9 cellular contexts compared by ENCODE assay signal in the genomic region with DNA sequence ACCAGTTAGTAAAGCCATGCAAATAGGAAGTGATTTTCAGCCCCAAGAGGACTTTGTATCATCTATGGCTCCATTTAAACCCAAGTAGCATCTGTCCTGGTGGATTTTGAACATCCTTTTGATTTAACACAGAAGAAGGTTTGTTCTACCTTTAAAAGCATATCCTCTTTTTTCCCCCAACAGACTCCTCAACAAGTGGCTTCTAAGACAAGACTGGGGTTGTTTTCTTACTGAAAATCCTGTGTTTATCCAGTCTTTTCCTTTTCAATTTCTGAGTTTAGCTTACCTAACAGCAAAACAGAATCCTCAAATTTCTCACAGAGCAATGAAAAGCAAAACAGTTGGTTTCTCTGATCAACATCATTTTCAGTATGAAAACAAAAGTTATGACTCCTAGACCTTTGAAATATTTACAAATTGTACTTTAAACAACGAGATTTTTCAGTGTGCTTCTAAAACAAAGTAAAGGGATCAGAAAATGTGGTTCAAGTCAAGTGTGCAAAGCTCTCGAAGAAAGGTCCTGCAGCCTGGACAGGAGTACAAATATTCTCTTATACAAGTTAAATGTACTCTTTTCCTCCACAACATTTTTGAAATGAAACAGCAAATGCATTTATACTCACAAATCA. TPM values are rescaled to one million over a fixed set of nuclear protein-coding genes. Genes with fewer than 3 reads are reported as not detected.
DNase-seq lines count a peak whose midpoint lies in the region; ATAC-seq and TF ChIP-seq lines count a peak whose summit lies in the region.
"Had no signal": no experiment of that assay in that cellular context is flagged by ENCODE, and none has a peak within 500 bp of the region (broad histone marks: within the 10 kb centered on the region; RNA-seq: fewer than 3 reads in every experiment).

No MANE protein-coding gene starts in this region.

- peak overlapping the region; percentile 28; the same call in 1 of the 2 replicates for H2BK120ac ChIP-seq in IMR-90 (ENCODE audit: low read depth, low read length)

- H3K36me3 ChIP-seq in IMR-90 (ENCODE audit: control insufficient read depth, insufficient read depth, low read length) (peaks cover 28% of the 10 kb centered on the region), iPS DF 6.9 (ENCODE audit: control insufficient read depth, insufficient read depth, low read length) (no peaks in the 10 kb centered on the region), smooth muscle cell (ENCODE audit: low read depth) (no peaks in the 10 kb centered on the region), prostate gland (no peaks in the 10 kb centered on the region)

- H2BK20ac ChIP-seq in IMR-90 (ENCODE audit: low read depth, low read length): no peak overlapping the region

- peaks cover 42% of the 10 kb centered on the region for H3K79me2 ChIP-seq in smooth muscle cell (ENCODE audit: low read depth)

- intact Hi-C loops in IMR-90 (cut with micrococcal nuclease): loop anchor here (5.0 kb wide), 1 partner anchor 91 kb away; no protein-coding TSS in a partner anchor
- intact Hi-C loops in activated T-helper 2 cell treated with anti-CD3 and anti-CD28 coated beads, Interferon-gamma antibody, Interleukin-2, Interleukin-4, amounts not matched to agents 10 μg/mL and 5 μg/mL and 100 μg/mL, durations not matched to agents 14 hours and 24 hours and 36 hours (cut with micrococcal nuclease): loop anchor here (2.0 kb wide), 1 partner anchor 212 kb away; no protein-coding TSS in a partner anchor
- intact Hi-C loops in prostate gland (cut with DNase I): no loop called here

- H3K9ac ChIP-seq in IMR-90 (ENCODE audit: low read depth, low read length): peak overlapping the region; percentile 100
- H3K9ac ChIP-seq in smooth muscle cell (ENCODE audit: low read depth): peak overlapping the region; percentile 98

- H4K91ac ChIP-seq in IMR-90 (ENCODE audit: insufficient read depth, low read depth, low read length): peak overlapping the region; percentile 22; the same call in 1 of the 2 replicates

- H3K4me2 ChIP-seq in IMR-90 (ENCODE audit: low read depth, low read length): peak overlapping the region; percentile 85; the same call in 1 of the 2 replicates
- peak overlapping the region; percentile 92 for H3K4me2 ChIP-seq in smooth muscle cell

- H3K27me3 ChIP-seq in IMR-90 (ENCODE audit: control insufficient read depth, insufficient read depth, low read length) (no peaks in the 10 kb centered on the region), iPS DF 6.9 (ENCODE audit: control insufficient read depth, insufficient read depth, low read length) (no peaks in the 10 kb centered on the region), smooth muscle cell (ENCODE audit: low read depth) (no peaks in the 10 kb centered on the region), prostate gland (replicated peaks; ENCODE audit: insufficient read depth) (no peaks in the 10 kb centered on the region)

- peak overlapping the region; percentile 42; the same call in 1 of the 2 replicates for H3K4ac ChIP-seq in IMR-90 (ENCODE audit: low read depth, low read length)

- H2AK5ac ChIP-seq in IMR-90 (ENCODE audit: low read depth, low read length): no peak overlapping the region

- TF ChIP-seq CTCF in IMR-90 (conservative IDR thresholded peaks at IDR 0.05; ENCODE audit: low read depth, low read length) (no peak), smooth muscle cell (IDR thresholded peaks at IDR 0.05; ENCODE audit: borderline replicate concordance, insufficient read depth, poor library complexity, severe bottlenecking) (no peak), prostate gland (IDR thresholded peaks at IDR 0.05) (no peak)

- H3K4me3 Mint-ChIP-seq in activated T-helper 2 cell treated with anti-CD3 and anti-CD28 coated beads, Interferon-gamma antibody, Interleukin-2, Interleukin-4, amounts not matched to agents 10 μg/mL and 5 μg/mL and 100 μg/mL, durations not matched to agents 14 hours and 24 hours and 36 hours (ENCODE audit: low read depth): peak overlapping the region; percentile 97

- H3K9me3 Mint-ChIP-seq in activated T-helper 2 cell treated with anti-CD3 and anti-CD28 coated beads, Interferon-gamma antibody, Interleukin-2, Interleukin-4, amounts not matched to agents 10 μg/mL and 5 μg/mL and 100 μg/mL, durations not matched to agents 14 hours and 24 hours and 36 hours: no peaks in the 10 kb centered on the region

- H3K18ac ChIP-seq in IMR-90 (ENCODE audit: low read depth, low read length): peak overlapping the region; percentile 85

- H2AFZ ChIP-seq in IMR-90 (replicated peaks; ENCODE audit: low read length, poor library complexity): no peak overlapping the region
- H2AFZ ChIP-seq in smooth muscle cell (ENCODE audit: low read depth): no peak overlapping the region

- peak overlapping the region; percentile 67 for H3K23ac ChIP-seq in IMR-90 (ENCODE audit: low read depth, low read length)

- peaks cover 51% of the 10 kb centered on the region for H3F3A ChIP-seq in smooth muscle cell (ENCODE audit: low read depth)

- no CpG with 5 or more reads among the region's 2 CpGs for WGBS in IMR-90 (ENCODE audit: extremely low coverage in 2 of 2, insufficient read length in 1 of 2), 2 experiments
- WGBS in iPS DF 6.9 (ENCODE audit: insufficient coverage, insufficient read length): no CpG with 5 or more reads among the region's 2 CpGs
- whole genome bisulfite sequencing in smooth muscle cell (ENCODE audit: low lambda C conversion rate): 21% methylated on average over 2 of the region's 2 CpGs
- WGBS in prostate gland: 37% methylated on average over 2 of the region's 2 CpGs

- peaks cover 68% of the 10 kb centered on the region for H3K36me3 Mint-ChIP-seq in activated T-helper 2 cell treated with anti-CD3 and anti-CD28 coated beads, Interferon-gamma antibody, Interleukin-2, Interleukin-4, amounts not matched to agents 10 μg/mL and 5 μg/mL and 100 μg/mL, durations not matched to agents 14 hours and 24 hours and 36 hours (ENCODE audit: low read depth)

- H3K4me3 ChIP-seq in IMR-90 (ENCODE audit: insufficient read depth, low read depth, low read length): peak overlapping the region; percentile 98
- peak overlapping the region; percentile 28; the same call in 1 of the 2 replicates for H3K4me3 ChIP-seq in iPS DF 6.9 (ENCODE audit: low read length)
- H3K4me3 ChIP-seq in smooth muscle cell: peak overlapping the region; percentile 92
- peak overlapping the region in 1 of 2 donors; percentile 15 for H3K4me3 ChIP-seq in prostate gland

- H3K9me1 ChIP-seq in IMR-90 (ENCODE audit: insufficient read depth, low read length): no peaks in the 10 kb centered on the region; the same call in 1 of the 2 replicates

- peaks cover 0 to 24% of the 10 kb centered on the region in 2 experiments; a peak in 2 of 4 replicates for H3K79me1 ChIP-seq in IMR-90 (ENCODE audit: low read depth in 1 of 2, low read length in 2 of 2)

- H4K20me1 ChIP-seq in IMR-90 (ENCODE audit: insufficient read depth, low read length) (peaks cover 33% of the 10 kb centered on the region), smooth muscle cell (ENCODE audit: low read depth) (peaks cover 32% of the 10 kb centered on the region)

- in situ Hi-C loops in IMR-90 (cut with MboI; ENCODE audit: low sequenced_read_pairs) (loop anchor here (5.0 to 25.0 kb wide), 3 partner anchors 211 to 691 kb away; partner anchors contain the start of genes CAPS2 and GLIPR1L1), KBM-7 (cut with MboI; ENCODE audit: low pct_unique_long_range_greater_than_20kb, low sequenced_read_pairs) (loop anchor here (25.0 kb wide), 1 partner anchor 491 kb away; no protein-coding TSS in a partner anchor)

- dilution Hi-C loops in IMR-90 (cut with HindIII; ENCODE audit: low sequenced_read_pairs, unreplicated experiment): no loop called here

- TF ChIP-seq POLR2A in IMR-90 (IDR thresholded peaks at IDR 0.05; ENCODE audit: low read depth, low read length) (no peak), prostate gland (IDR thresholded peaks at IDR 0.05) (no peak)

- CTCF ChIA-PET in IMR-90 (lab: Yijun Ruan, JAX): no interaction called here

- peak overlapping the region; percentile 62 for H3K14ac ChIP-seq in IMR-90 (replicated peaks; ENCODE audit: low read depth, low read length)

- H4K5ac ChIP-seq in IMR-90 (ENCODE audit: low read depth, low read length): peak overlapping the region; percentile 68; the same call in 1 of the 2 replicates

- no peaks in the 10 kb centered on the region for H3K9me3 ChIP-seq in IMR-90 (ENCODE audit: control insufficient read depth, insufficient read depth, low read length)
- no peaks in the 10 kb centered on the region for H3K9me3 ChIP-seq in iPS DF 6.9 (ENCODE audit: control insufficient read depth, insufficient read depth, low read length)
- H3K9me3 ChIP-seq in smooth muscle cell (replicated peaks; ENCODE audit: low read depth): no peaks in the 10 kb centered on the region
- no peaks in the 10 kb centered on the region for H3K9me3 ChIP-seq in prostate gland

- H3K27me3 Mint-ChIP-seq in activated T-helper 2 cell treated with anti-CD3 and anti-CD28 coated beads, Interferon-gamma antibody, Interleukin-2, Interleukin-4, amounts not matched to agents 10 μg/mL and 5 μg/mL and 100 μg/mL, durations not matched to agents 14 hours and 24 hours and 36 hours (ENCODE audit: low read depth): no peaks in the 10 kb centered on the region

- peak overlapping the region; percentile 97 for H3K27ac Mint-ChIP-seq in activated T-helper 2 cell treated with anti-CD3 and anti-CD28 coated beads, Interferon-gamma antibody, Interleukin-2, Interleukin-4, amounts not matched to agents 10 μg/mL and 5 μg/mL and 100 μg/mL, durations not matched to agents 14 hours and 24 hours and 36 hours

- H3K27ac ChIP-seq in IMR-90 (ENCODE audit: insufficient read depth, low read length) (peak overlapping the region; percentile 98), iPS DF 6.9 (ENCODE audit: low read length) (no peak overlapping the region), smooth muscle cell (ENCODE audit: low read depth) (peak overlapping the region; percentile 98), prostate gland (peak overlapping the region in 1 of 2 donors; percentile 92)

- H2AK9ac ChIP-seq in IMR-90 (replicated peaks; ENCODE audit: low read depth, low read length, poor library complexity): no peak overlapping the region

- H3K4me1 Mint-ChIP-seq in activated T-helper 2 cell treated with anti-CD3 and anti-CD28 coated beads, Interferon-gamma antibody, Interleukin-2, Interleukin-4, amounts not matched to agents 10 μg/mL and 5 μg/mL and 100 μg/mL, durations not matched to agents 14 hours and 24 hours and 36 hours (ENCODE audit: low read depth): peaks cover 54% of the 10 kb centered on the region

- no peak overlapping the region for H2BK15ac ChIP-seq in IMR-90 (ENCODE audit: low read depth, low read length)

- POLR2A ChIA-PET in IMR-90 (lab: Charles Lee; ENCODE audit: unreplicated experiment): no interaction called here

- peak overlapping the region; percentile 59 to 68 for H4K8ac ChIP-seq in IMR-90 (ENCODE audit: low read depth in 2 of 2, low read length in 2 of 2)

- peak overlapping the region; percentile 84 for H3K56ac ChIP-seq in IMR-90 (ENCODE audit: extremely low read depth, insufficient read depth, low read length)

- no peaks in the 10 kb centered on the region; the same call in 1 of the 2 replicates for H3K4me1 ChIP-seq in IMR-90 (ENCODE audit: control insufficient read depth, insufficient read depth, low read length)
- peaks cover 2% of the 10 kb centered on the region; the same call in 1 of the 2 replicates for H3K4me1 ChIP-seq in iPS DF 6.9 (ENCODE audit: control insufficient read depth, insufficient read depth, low read length)
- peaks cover 19% of the 10 kb centered on the region for H3K4me1 ChIP-seq in smooth muscle cell (ENCODE audit: low read depth)
- no peaks in the 10 kb centered on the region for H3K4me1 ChIP-seq in prostate gland (replicated peaks)

- no peak for TF ChIP-seq RAD21 in IMR-90 (IDR thresholded peaks at IDR 0.05; ENCODE audit: low read length)

- H2BK5ac ChIP-seq in IMR-90 (ENCODE audit: low read depth, low read length, poor library complexity, severe bottlenecking): peak overlapping the region; percentile 97

- no peak for ATAC-seq in IMR-90 (ENCODE audit: low read depth)
- ATAC-seq in HG03354 (IDR thresholded peaks at IDR 0.05; ENCODE audit: poor library complexity, severe bottlenecking, unreplicated experiment): no peak

- TSS peak; percentile 34 for BruUV-seq in IMR-90 (replicated peaks; lab: Mats Ljungman, UMichigan)

- DNase-seq in IMR-90 (no peak), iPS DF 6.9 (ENCODE audit: low read depth, low spot score) (no peak), smooth muscle cell (lab: John Stamatoyannopoulos, UW; ENCODE audit: unreplicated experiment) (no peak), prostate gland (ENCODE audit: low spot score) (no peak), KBM-7 (no peak)
- DNase-seq in activated T-helper 2 cell treated with anti-CD3 and anti-CD28 coated beads, Interferon-gamma antibody, Interleukin-2, Interleukin-4, amounts not matched to agents 10 μg/mL and 5 μg/mL and 100 μg/mL, durations not matched to agents 14 hours and 24 hours and 36 hours (ENCODE audit: low spot score): no peak
- DNase-seq in activated CD8-positive, alpha-beta memory T cell treated with anti-CD3 and anti-CD28 coated beads, Interleukin-2, amount 50 U/mL, for 4 hours: no peak
- DNase-seq: cortex of kidney had no signal

RNA-seq across cellular contexts. Expression of gene PHLDA1, which starts 2.8 kb away (rescaled TPM):
- total RNA-seq in IMR-90 (2012; rRNA removed) (27.8 and 47.8 TPM in 2 replicates), smooth muscle cell (88.6 and 91.3 TPM in 2 replicates), prostate gland (10 to 100 TPM in 1 of 2 donors, 1 to 10 TPM in 1; 8.8 to 11.8 TPM)
- polyA plus RNA-seq in IMR-90 (2012; rRNA removed) (28.9 and 32.4 TPM in 2 replicates), smooth muscle cell (69.7 and 70.2 TPM in 2 replicates)
- polyA plus RNA-seq in IMR-90 (2012; cell fraction: cytosol; rRNA removed): 38.1 and 58.3 TPM in 2 replicates
- 63.4 and 81.1 TPM in 2 replicates for polyA plus RNA-seq in IMR-90 (2012; cell fraction: nucleus; rRNA removed; ENCODE audit: low replicate concordance)
- 43.2 and 44.2 TPM in 2 replicates for total RNA-seq in activated T-helper 2 cell treated with anti-CD3 and anti-CD28 coated beads, Interferon-gamma antibody, Interleukin-2, Interleukin-4, amounts not matched to agents 10 μg/mL and 5 μg/mL and 100 μg/mL, durations not matched to agents 14 hours and 24 hours and 36 hours

RNA-seq across cellular contexts. Expression of gene NAP1L1, which starts 55.7 kb away (rescaled TPM):
- total RNA-seq in IMR-90 (2012; rRNA removed): 86.4 and 166 TPM in 2 replicates
- 160 and 200 TPM in 2 replicates for polyA plus RNA-seq in IMR-90 (2012; rRNA removed)
- polyA plus RNA-seq in IMR-90 (2012; cell fraction: cytosol; rRNA removed): 69.9 and 71.8 TPM in 2 replicates
- 28.8 and 129 TPM in 2 replicates for polyA plus RNA-seq in IMR-90 (2012; cell fraction: nucleus; rRNA removed; ENCODE audit: low replicate concordance)
- total RNA-seq in activated T-helper 2 cell treated with anti-CD3 and anti-CD28 coated beads, Interferon-gamma antibody, Interleukin-2, Interleukin-4, amounts not matched to agents 10 μg/mL and 5 μg/mL and 100 μg/mL, durations not matched to agents 14 hours and 24 hours and 36 hours: 701 and 744 TPM in 2 replicates
- 221 and 282 TPM in 2 replicates for total RNA-seq in smooth muscle cell
- 110 and 127 TPM in 2 replicates for polyA plus RNA-seq in smooth muscle cell
- total RNA-seq in prostate gland: 100 to 1,000 TPM; 223 to 325 TPM
